ENCODE assay signal across 10 cellular contexts in genomic region chr12:27592548-27592947, GRCh38.
DNase-seq lines count a peak whose midpoint lies in the region; ATAC-seq, FAIRE-seq and TF ChIP-seq lines count a peak whose summit lies in the region.
"Had no signal": no experiment of that assay in that cellular context is flagged by ENCODE, and none has a peak within 500 bp of the region (broad histone marks: within the 10 kb centered on the region; RNA-seq: fewer than 3 reads in every experiment).

No MANE protein-coding gene starts in this region.

- WGBS in prostate gland, result 29% methylated on average over 5 of the region's 5 CpGs

- no peak overlapping the region for H3K9ac ChIP-seq in fibroblast of lung (ENCODE audit: insufficient read depth, low read length)

- TF ChIP-seq POLR2A in GM12892 (IDR thresholded peaks at IDR 0.05; ENCODE audit: low read depth, low read length), result no peak
- no peak for TF ChIP-seq POLR2A in prostate gland (IDR thresholded peaks at IDR 0.05)

- ATAC-seq in GM18511 (IDR thresholded peaks at IDR 0.05; ENCODE audit: unreplicated experiment), result no peak

- H3K4me2 ChIP-seq in fibroblast of lung (ENCODE audit: extremely low read depth, insufficient read depth, low read length), result no peak overlapping the region

- H3K27ac ChIP-seq in fibroblast of lung (ENCODE audit: insufficient read depth, low read length) (peak overlapping the region; percentile 51), prostate gland (no peak overlapping the region)

- no peak for DNase-seq in GM12892 (ENCODE audit: insufficient read length)
- peak; percentile 57 for DNase-seq in NCI-H446 treated with DMSO at 0.1 percent for 48 hours (lab: John Stamatoyannopoulos, UW)
- DNase-seq in fibroblast of lung (ENCODE audit: low read depth in 2 of 2), result peak; percentile 66 to 90
- DNase-seq in prostate gland (ENCODE audit: low spot score), result peak; percentile 70
- DNase-seq in epidermal melanocyte (ENCODE audit: insufficient read length, low spot score), result no peak
- DNase-seq in KG1 (lab: John Stamatoyannopoulos, UW), result no peak
- DNase-seq in activated T-cell treated with anti-CD3 and anti-CD28 coated beads, Interleukin-2, amount 50 U/mL, for 48 hours, result no peak
- DNase-seq: islet precursor cell, NCI-H146 had no signal

- H3K27me3 ChIP-seq in fibroblast of lung (ENCODE audit: control insufficient read depth, insufficient read depth, low read length), result no peaks in the 10 kb centered on the region
- no peaks in the 10 kb centered on the region for H3K27me3 ChIP-seq in prostate gland (replicated peaks; ENCODE audit: insufficient read depth)

- peak; percentile 83 for FAIRE-seq in GM12892 (lab: Jason Lieb, UNC)

- H3K36me3 ChIP-seq in fibroblast of lung (ENCODE audit: control insufficient read depth, insufficient read depth, low read length) (no peaks in the 10 kb centered on the region), prostate gland (no peaks in the 10 kb centered on the region)

- H3K4me1 ChIP-seq in fibroblast of lung (ENCODE audit: control insufficient read depth, extremely low read depth, insufficient read depth, low read length), result peaks cover 15% of the 10 kb centered on the region
- H3K4me1 ChIP-seq in prostate gland (replicated peaks), result no peaks in the 10 kb centered on the region

- no peaks in the 10 kb centered on the region for H4K20me1 ChIP-seq in fibroblast of lung (ENCODE audit: control insufficient read depth, extremely low read depth, insufficient read depth, low read length)

- H3K4me3 ChIP-seq in fibroblast of lung (replicated peaks in 1 of 4; ENCODE audit: control extremely low read depth in 1 of 4, insufficient read depth in 1 of 4, low read depth in 3 of 4, low read length in 4 of 4) (no peak overlapping the region), prostate gland (no peak overlapping the region)

- intact Hi-C loops in prostate gland (cut with DNase I), result no loop called here

- H3K79me2 ChIP-seq in fibroblast of lung (ENCODE audit: control insufficient read depth, insufficient read depth, low read length), result peaks cover 26% of the 10 kb centered on the region

- H2AFZ ChIP-seq in fibroblast of lung (ENCODE audit: low read length), result no peak overlapping the region

- H3K9me3 ChIP-seq in fibroblast of lung (ENCODE audit: control insufficient read depth, insufficient read depth, low read depth, low read length) (no peaks in the 10 kb centered on the region), prostate gland (no peaks in the 10 kb centered on the region)

- TF ChIP-seq CTCF in fibroblast of lung (conservative IDR thresholded peaks at IDR 0.05 in 1 of 2, IDR thresholded peaks at IDR 0.05 in 1 of 2; ENCODE audit: low read depth in 1 of 2, low read length in 2 of 2) (no peak), prostate gland (IDR thresholded peaks at IDR 0.05) (no peak)

Comparison
In these comparisons a context has a peak if more than half of its experiments do, and no peak if none do; other contexts are left out.
1. DNase-seq: peak in NCI-H446 treated with DMSO at 0.1 percent for 48 hours (single experiment), fibroblast of lung (2 of 2) and prostate gland (single experiment); none in GM12892 (single experiment), epidermal melanocyte (single experiment), KG1 (single experiment) and activated T-cell treated with anti-CD3 and anti-CD28 coated beads, Interleukin-2, amount 50 U/mL, for 48 hours (0 of 2).